11 cellular contexts compared by ENCODE assay signal in the genomic region with DNA sequence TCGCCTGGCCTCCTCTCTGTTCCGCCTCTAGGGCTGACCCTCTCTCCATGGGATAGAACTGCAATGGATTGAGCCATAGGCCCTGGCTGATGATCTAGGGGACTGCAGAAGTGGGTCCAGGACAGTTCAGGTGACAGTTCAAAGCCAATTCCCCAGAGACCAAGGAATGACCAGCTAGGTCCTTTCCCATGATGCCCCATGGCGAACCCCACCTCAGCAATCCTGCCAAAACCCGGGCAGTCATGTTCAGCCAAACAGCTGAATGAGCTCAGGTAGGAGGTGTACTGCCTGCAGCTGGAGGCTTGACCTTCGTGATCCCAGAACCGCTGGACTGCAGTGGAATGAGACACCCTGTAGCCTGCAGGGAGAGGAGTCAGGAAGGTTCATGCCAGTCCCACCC. TPM values are rescaled to one million over a fixed set of nuclear protein-coding genes. Genes with fewer than 3 reads are reported as not detected.
"Had no signal": no experiment of that assay in that cellular context is flagged by ENCODE, and none has a peak within 500 bp of the region (broad histone marks: within the 10 kb centered on the region; RNA-seq: fewer than 3 reads in every experiment).

No MANE protein-coding gene starts in this region.

RNA-seq across cellular contexts. Expression of a gene that starts 17.3 kb away (rescaled TPM):
- total RNA-seq: activated B cell treated with CpG ODN at 0.5 μM for 24 hours; activated CD4-positive, alpha-beta T cell treated with anti-CD3 and anti-CD28 coated beads, Interleukin-2, amount 10 ng/mL, durations not matched to agents 7 days and 5 days; activated CD8-positive, alpha-beta memory T cell treated with anti-CD3 and anti-CD28 coated beads for 36 hours; activated CD8-positive, alpha-beta T cell treated with anti-CD3 and anti-CD28 coated beads for 36 hours; activated naive CD4-positive, alpha-beta T cell treated with anti-CD3 and anti-CD28 coated beads for 36 hours; activated naive CD8-positive, alpha-beta T cell treated with anti-CD3 and anti-CD28 coated beads, Interleukin-2, amount 10 ng/mL, durations not matched to agents 7 days and 5 days; activated T-helper 2 cell treated with anti-CD3 and anti-CD28 coated beads, Interferon-gamma antibody, Interleukin-2, Interleukin-4, amounts not matched to agents 10 μg/mL and 5 μg/mL and 100 μg/mL, durations not matched to agents 14 hours and 24 hours and 36 hours; ascending aorta; bronchial epithelial cell; cardiac muscle cell; chondrocyte had no signal

RNA-seq across cellular contexts. Expression of a gene that starts 23.3 kb away (rescaled TPM):
- total RNA-seq: activated B cell treated with CpG ODN at 0.5 μM for 24 hours; activated CD4-positive, alpha-beta T cell treated with anti-CD3 and anti-CD28 coated beads, Interleukin-2, amount 10 ng/mL, durations not matched to agents 7 days and 5 days; activated CD8-positive, alpha-beta memory T cell treated with anti-CD3 and anti-CD28 coated beads for 36 hours; activated CD8-positive, alpha-beta T cell treated with anti-CD3 and anti-CD28 coated beads for 36 hours; activated naive CD4-positive, alpha-beta T cell treated with anti-CD3 and anti-CD28 coated beads for 36 hours; activated naive CD8-positive, alpha-beta T cell treated with anti-CD3 and anti-CD28 coated beads, Interleukin-2, amount 10 ng/mL, durations not matched to agents 7 days and 5 days; activated T-helper 2 cell treated with anti-CD3 and anti-CD28 coated beads, Interferon-gamma antibody, Interleukin-2, Interleukin-4, amounts not matched to agents 10 μg/mL and 5 μg/mL and 100 μg/mL, durations not matched to agents 14 hours and 24 hours and 36 hours; ascending aorta; bronchial epithelial cell; cardiac muscle cell; chondrocyte had no signal

RNA-seq across cellular contexts. Expression of a gene that starts 37.6 kb away (rescaled TPM):
- total RNA-seq: activated B cell treated with CpG ODN at 0.5 μM for 24 hours; activated CD4-positive, alpha-beta T cell treated with anti-CD3 and anti-CD28 coated beads, Interleukin-2, amount 10 ng/mL, durations not matched to agents 7 days and 5 days; activated CD8-positive, alpha-beta memory T cell treated with anti-CD3 and anti-CD28 coated beads for 36 hours; activated CD8-positive, alpha-beta T cell treated with anti-CD3 and anti-CD28 coated beads for 36 hours; activated naive CD4-positive, alpha-beta T cell treated with anti-CD3 and anti-CD28 coated beads for 36 hours; activated naive CD8-positive, alpha-beta T cell treated with anti-CD3 and anti-CD28 coated beads, Interleukin-2, amount 10 ng/mL, durations not matched to agents 7 days and 5 days; activated T-helper 2 cell treated with anti-CD3 and anti-CD28 coated beads, Interferon-gamma antibody, Interleukin-2, Interleukin-4, amounts not matched to agents 10 μg/mL and 5 μg/mL and 100 μg/mL, durations not matched to agents 14 hours and 24 hours and 36 hours; ascending aorta; bronchial epithelial cell; cardiac muscle cell; chondrocyte had no signal
